18 cellular contexts compared by ENCODE assay signal in the genomic region with DNA sequence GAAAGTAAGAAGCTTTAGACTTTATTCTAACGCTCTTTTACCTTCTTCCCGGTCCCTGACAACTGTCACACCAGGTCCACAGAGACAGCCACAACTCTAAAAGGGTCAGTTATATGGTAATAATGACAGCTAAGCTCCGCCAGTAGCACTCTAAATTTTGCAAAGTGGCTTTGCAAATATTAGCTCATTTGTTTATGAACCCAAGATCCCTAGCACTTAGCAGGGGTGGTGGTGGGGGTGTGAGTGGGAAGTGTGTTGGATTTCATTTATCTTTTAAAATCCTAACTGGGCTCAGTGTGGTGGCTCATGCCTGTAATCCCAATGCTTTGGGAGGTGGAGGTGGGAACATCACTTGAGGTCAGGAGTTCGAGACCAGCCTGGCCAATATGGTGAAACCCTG. TPM values are rescaled to one million over a fixed set of nuclear protein-coding genes. Genes with fewer than 3 reads are reported as not detected.
DNase-seq lines count a peak whose midpoint lies in the region; ATAC-seq and TF ChIP-seq lines count a peak whose summit lies in the region.
"Had no signal": no experiment of that assay in that cellular context is flagged by ENCODE, and none has a peak within 500 bp of the region (broad histone marks: within the 10 kb centered on the region; RNA-seq: fewer than 3 reads in every experiment).

No MANE protein-coding gene starts in this region.

- no peaks in the 10 kb centered on the region for H3K36me3 ChIP-seq in Panc1 (ENCODE audit: control insufficient read depth, insufficient read depth, low read length)
- H3K36me3 ChIP-seq: Peyer's patch, SJSA1 had no signal

- no peak overlapping the region for H3K4me3 ChIP-seq in Panc1 (ENCODE audit: low read depth in 2 of 2, low read length in 2 of 2)
- H3K4me3 ChIP-seq: Peyer's patch, SJSA1 had no signal

- ATAC-seq in Panc1: no peak

- in situ Hi-C loops in Panc1 (cut with HindIII; ENCODE audit: low pct_unique_long_range_greater_than_20kb, low sequenced_read_pairs): no loop called here

- no TSS peak for BruUV-seq in Panc1 (replicated peaks; lab: Mats Ljungman, UMichigan)

- H3K27ac ChIP-seq in Panc1 (ENCODE audit: low read length): peak overlapping the region; percentile 61; the same call in 1 of the 2 replicates
- H3K27ac ChIP-seq: Peyer's patch, SJSA1 had no signal

- peaks cover 41% of the 10 kb centered on the region for H3K4me1 ChIP-seq in Panc1 (ENCODE audit: control insufficient read depth, insufficient read depth, low read length)
- H3K4me1 ChIP-seq: Peyer's patch had no signal

- TF ChIP-seq CTCF in Panc1 (IDR thresholded peaks at IDR 0.05): no peak

- intact Hi-C loops in Panc1 (cut with micrococcal nuclease; ENCODE audit: unreplicated experiment) (no loop called here), posterior vena cava (cut with DNase I) (no loop called here)

- H3K9me3 ChIP-seq in Panc1 (ENCODE audit: control insufficient read depth, insufficient read depth, low read depth, low read length): no peaks in the 10 kb centered on the region
- H3K9me3 ChIP-seq: Peyer's patch, SJSA1 had no signal

- no peaks in the 10 kb centered on the region for H3K27me3 ChIP-seq in Panc1 (ENCODE audit: control insufficient read depth, insufficient read depth, low read length)
- H3K27me3 ChIP-seq: Peyer's patch, SJSA1 had no signal

- POLR2A ChIA-PET in Panc1 (lab: Charles Lee): interaction anchor here (0.5 kb wide), 1 partner anchor 378 kb away, joined by 4 read pairs; no protein-coding TSS in a partner anchor

- CTCF ChIA-PET in Panc1 (lab: Charles Lee): no interaction called here

- DNase-seq in NCI-H146 (lab: John Stamatoyannopoulos, UW) (peak; percentile 46), NCI-H146 treated with DMSO at 0.1 percent for 48 hours (lab: John Stamatoyannopoulos, UW; ENCODE audit: unreplicated experiment) (no peak), NCI-H526 (lab: John Stamatoyannopoulos, UW) (peak; percentile 28 to 63), Panc1 (ENCODE audit: low read depth, low spot score) (no peak), H4 (ENCODE audit: low spot score) (no peak), nucleus accumbens (lab: John Stamatoyannopoulos, UW) (no peak), posterior vena cava (ENCODE audit: low spot score) (no peak)
- DNase-seq: HFFc6, KG1, MV-4-11, NCI-H1694 treated with DMSO at 0.1 percent for 48 hours, NCI-H2171, NCI-H446 treated with DMSO at 0.1 percent for 48 hours, Peyer's patch, SW 1271, T-helper 2 cell had no signal

RNA-seq across cellular contexts. Expression of gene SDK1, which starts 34.8 kb away (rescaled TPM):
- total RNA-seq in Panc1 (2021; ENCODE audit: unreplicated experiment): 47.4 TPM
- 67.8 TPM for polyA plus RNA-seq in Panc1 (2012; ENCODE audit: insufficient read length)
- total RNA-seq in H4 (2014; rRNA removed; shearing (Covaris generic)): 5.1 and 7.4 TPM in 2 replicates
- total RNA-seq in posterior vena cava: 10 to 100 TPM; 14.4 to 18.3 TPM
- total RNA-seq: HFFc6, HT-29 had no signal

Comparison
In these comparisons a context has a peak if more than half of its experiments do, and no peak if none do; other contexts are left out.
1. DNase-seq: peak in NCI-H146 (single experiment) and NCI-H526 (2 of 2); none in NCI-H146 treated with DMSO at 0.1 percent for 48 hours (single experiment), Panc1 (single experiment), H4 (single experiment), nucleus accumbens (0 of 56) and posterior vena cava (single experiment).